11 cellular contexts compared by ENCODE assay signal in genomic region chr9:112299514-112299913, GRCh38. TPM values are rescaled to one million over a fixed set of nuclear protein-coding genes. Genes with fewer than 3 reads are reported as not detected.
DNase-seq lines count a peak whose midpoint lies in the region; ATAC-seq, FAIRE-seq and TF ChIP-seq lines count a peak whose summit lies in the region.
"Had no signal": no experiment of that assay in that cellular context is flagged by ENCODE, and none has a peak within 500 bp of the region (broad histone marks: within the 10 kb centered on the region; RNA-seq: fewer than 3 reads in every experiment).

No MANE protein-coding gene starts in this region.

- H3K36me3 Mint-ChIP-seq in T-cell = peaks cover 34% of the 10 kb centered on the region

- H3K4me3 Mint-ChIP-seq in T-cell = no peak overlapping the region

- peaks cover 0 to 8% (median 8%) of the 10 kb centered on the region in 3 donors for H3K4me1 ChIP-seq in pancreas

- POLR2A ChIA-PET in T-cell (lab: Charles Lee) = interaction anchor here in 1 of 2 donors (0.6 kb wide), 1 partner anchor 57 kb away, joined by 4 read pairs; no protein-coding TSS in a partner anchor

- CTCF ChIA-PET in T-cell (lab: Charles Lee) = no interaction called here

- TF ChIP-seq CTCF in fibroblast of mammary gland (conservative IDR thresholded peaks at IDR 0.05; ENCODE audit: control insufficient read depth, insufficient read depth, low read depth, low read length) (no peak), pancreas (IDR thresholded peaks at IDR 0.05) (no peak)

- intact Hi-C loops in pancreas (cut with DNase I) = no loop called here

- no peaks in the 10 kb centered on the region for H3K36me3 ChIP-seq in pancreas

- DNase-seq in GM04504 (ENCODE audit: low read depth) (peak; percentile 5), RPMI7951 (ENCODE audit: low read depth) (peak; percentile 15), fibroblast of mammary gland (ENCODE audit: low read depth) (peak; percentile 84), pancreas (no peak), T-cell (no peak), hypothalamus (lab: John Stamatoyannopoulos, UW) (no peak), NCI-H82 (lab: John Stamatoyannopoulos, UW) (no peak), AML-193 (lab: John Stamatoyannopoulos, UW) (no peak)
- DNase-seq: islet precursor cell, NCI-H146 had no signal

- peak overlapping the region in 1 of 2 donors; percentile 62 for H3K27ac Mint-ChIP-seq in T-cell

- ATAC-seq in pancreas = peak; percentile 21 to 69 (median 58)
- no peak for ATAC-seq in T-cell (replicated peaks in 1 of 4)
- ATAC-seq: activated CD4-positive, CD25-positive, alpha-beta regulatory T cell treated with anti-CD3 and anti-CD28 coated beads, Interleukin-2, amount 50 U/mL, for 24 hours had no signal

- no peaks in the 10 kb centered on the region for H3K9me3 ChIP-seq in pancreas

- H3K4me1 Mint-ChIP-seq in T-cell = peaks cover 62 to 69% (median 64%) of the 10 kb centered on the region in 3 donors

- H3K4me3 ChIP-seq in fibroblast of mammary gland (ENCODE audit: control insufficient read depth, low read depth, low read length) = no peak overlapping the region
- H3K4me3 ChIP-seq in pancreas = no peak overlapping the region

- no peaks in the 10 kb centered on the region for H3K27me3 Mint-ChIP-seq in T-cell

- H3K27me3 ChIP-seq in pancreas = no peaks in the 10 kb centered on the region

- no peaks in the 10 kb centered on the region for H3K9me3 Mint-ChIP-seq in T-cell

- no peak overlapping the region for H3K27ac ChIP-seq in pancreas

- FAIRE-seq in pancreas (lab: Jason Lieb, UNC) = no peak

RNA-seq across cellular contexts. Expression of gene PTBP3, which starts 33.9 kb away (rescaled TPM):
- 21.4 and 36.4 TPM in 2 replicates for total RNA-seq in RPMI7951 (2014; rRNA removed; shearing (Covaris generic))
- 10 to 100 TPM; 23.7 to 51.5 (median 39.4) TPM for total RNA-seq in pancreas
- polyA plus RNA-seq in pancreas = 1 to 10 TPM; 4.4 to 8.6 TPM
- total RNA-seq in T-cell = 100 to 1,000 TPM; 107 to 116 (median 109) TPM

Comparison
In these comparisons a context has a peak if more than half of its experiments do, and no peak if none do; other contexts are left out.
1. DNase-seq: peak in GM04504 (single experiment), RPMI7951 (single experiment) and fibroblast of mammary gland (single experiment); none in pancreas (0 of 6), T-cell (0 of 34), hypothalamus (0 of 51), NCI-H82 (single experiment) and AML-193 (0 of 2).
2. ATAC-seq: peak in pancreas (4 of 4); none in T-cell (0 of 4).